Comparison of ENCODE assay signal across 10 cellular contexts in the genomic region with DNA sequence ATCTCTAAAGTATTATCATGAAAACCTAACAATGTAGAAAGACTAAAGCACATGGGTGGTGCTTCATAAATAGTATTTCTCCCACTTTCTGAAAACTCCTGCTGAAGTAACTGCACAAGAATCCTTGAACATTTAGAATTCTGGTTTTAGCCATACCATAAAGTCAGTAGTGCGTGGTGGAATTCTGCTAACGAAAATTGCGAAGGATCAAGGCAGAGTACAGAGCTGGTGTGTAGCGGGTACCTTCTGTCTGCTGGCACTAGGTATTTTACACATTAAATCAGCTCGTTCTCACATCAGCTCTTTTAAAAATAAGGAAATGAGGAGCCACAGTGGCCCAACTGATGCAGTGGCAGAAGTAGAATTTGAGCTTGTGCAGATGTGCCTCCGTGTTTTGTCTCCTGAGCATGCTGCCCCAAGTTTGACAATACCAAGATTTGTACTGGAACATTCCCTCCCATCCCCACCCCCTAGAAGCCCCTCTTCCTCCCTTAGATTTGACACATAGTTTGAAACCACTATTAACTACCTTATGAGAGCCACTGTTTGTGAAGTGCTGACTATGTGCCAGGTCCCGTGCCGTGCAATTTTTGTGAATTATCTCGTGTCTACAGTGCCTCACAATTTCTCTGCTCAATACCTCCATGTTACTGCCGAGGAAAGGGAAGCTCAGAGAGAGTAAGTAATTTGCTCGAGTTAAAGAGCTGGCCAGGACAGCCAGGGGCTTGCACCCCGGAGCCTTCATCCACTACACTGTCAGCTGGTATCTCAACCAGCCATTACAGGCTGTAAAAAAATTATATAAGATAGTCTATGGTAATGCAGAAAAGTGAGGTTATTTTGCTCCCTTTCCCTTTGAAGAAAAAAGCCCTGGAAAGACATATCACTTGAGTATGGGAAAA.
DNase-seq lines count a peak whose midpoint lies in the region; ATAC-seq, FAIRE-seq and TF ChIP-seq lines count a peak whose summit lies in the region.
"Had no signal": no experiment of that assay in that cellular context is flagged by ENCODE, and none has a peak within 500 bp of the region (broad histone marks: within the 10 kb centered on the region; RNA-seq: fewer than 3 reads in every experiment).

No MANE protein-coding gene starts in this region.

- ATAC-seq in GM19023 (IDR thresholded peaks at IDR 0.05; ENCODE audit: unreplicated experiment) (peak; percentile 18), HG03196 (IDR thresholded peaks at IDR 0.05; ENCODE audit: unreplicated experiment) (peak; percentile 6)
- no peak for ATAC-seq in stimulated activated naive CD8-positive, alpha-beta T cell treated with anti-CD3 and anti-CD28 coated beads, Interleukin-15, Interleukin-2, amounts not matched to agents 100 U/mL and 50 U/mL, for 24 hours

- no peak for TF ChIP-seq CTCF in coronary artery (IDR thresholded peaks at IDR 0.05)

- H3K27ac ChIP-seq in coronary artery (peak overlapping the region; percentile 65 to 66), skeletal muscle tissue (ENCODE audit: low read depth, low read length) (peak overlapping the region; percentile 67)
- H3K27ac ChIP-seq: KMS-11 had no signal

- H3K9me3 ChIP-seq in skeletal muscle tissue (ENCODE audit: control insufficient read depth in 3 of 3, low read length in 3 of 3) = no peaks in the 10 kb centered on the region

- no peak overlapping the region for H3K9ac ChIP-seq in skeletal muscle tissue (ENCODE audit: low read depth in 1 of 3, low read length in 3 of 3)
- H3K9ac ChIP-seq: KMS-11 had no signal

- no peak for FAIRE-seq in GM12891 (lab: Jason Lieb, UNC)

- peak overlapping the region; percentile 64 for H3K4me3 ChIP-seq in coronary artery
- no peak overlapping the region for H3K4me3 ChIP-seq in skeletal muscle tissue (ENCODE audit: low read length in 3 of 3)

- TF ChIP-seq POLR2A in GM12891 (IDR thresholded peaks at IDR 0.05; ENCODE audit: low read depth, low read length) = no peak

- DNase-seq in coronary artery (ENCODE audit: low spot score) = no peak
- no peak for DNase-seq in GM12891 (ENCODE audit: insufficient read length, low spot score)
- DNase-seq in activated CD4-positive, alpha-beta T cell treated with anti-CD3 and anti-CD28 coated beads, Interleukin-2, amount 50 U/mL, for 48 hours = no peak
- no peak for DNase-seq in stimulated activated CD4-positive, alpha-beta T cell treated with anti-CD3 and anti-CD28 coated beads, Interleukin-1b, Interleukin-23, amount 100 ng/mL, for 48 hours
- no peak for DNase-seq in stimulated activated naive CD8-positive, alpha-beta T cell treated with anti-CD3 and anti-CD28 coated beads, Interleukin-15, Interleukin-2, amounts not matched to agents 100 U/mL and 50 U/mL, for 24 hours
- DNase-seq: T-helper 2 cell had no signal

- H3K36me3 ChIP-seq in skeletal muscle tissue (ENCODE audit: control insufficient read depth in 3 of 3, insufficient read depth in 3 of 3, low read length in 3 of 3) = no peaks in the 10 kb centered on the region

- H3K27me3 ChIP-seq in skeletal muscle tissue (ENCODE audit: control insufficient read depth in 3 of 3, insufficient read depth in 3 of 3, low read length in 3 of 3) = peaks cover 0 to 2% (median 0%) of the 10 kb centered on the region in 3 donors

- peaks cover 20 to 49% (median 34%) of the 10 kb centered on the region in 3 donors for H3K4me1 ChIP-seq in skeletal muscle tissue (ENCODE audit: control insufficient read depth in 3 of 3, insufficient read depth in 3 of 3, low read length in 3 of 3)

TF ChIP-seq in GM12891, 5 proteins besides CTCF, POLR2A, EP300 and RAD21:
- TF ChIP-seq POLR2AphosphoS5 (IDR thresholded peaks at IDR 0.05; ENCODE audit: low read depth, low read length) = no peak
- TF ChIP-seq PAX5 (IDR thresholded peaks at IDR 0.05; ENCODE audit: insufficient read depth, low read length, severe bottlenecking) = no peak
- TF ChIP-seq TAF1 (IDR thresholded peaks at IDR 0.05; ENCODE audit: low read depth, low read length) = no peak
TF ChIP-seq in GM12891: peak in this region for 0.
